Comparison of ENCODE assay signal across 14 cellular contexts in the genomic region with DNA sequence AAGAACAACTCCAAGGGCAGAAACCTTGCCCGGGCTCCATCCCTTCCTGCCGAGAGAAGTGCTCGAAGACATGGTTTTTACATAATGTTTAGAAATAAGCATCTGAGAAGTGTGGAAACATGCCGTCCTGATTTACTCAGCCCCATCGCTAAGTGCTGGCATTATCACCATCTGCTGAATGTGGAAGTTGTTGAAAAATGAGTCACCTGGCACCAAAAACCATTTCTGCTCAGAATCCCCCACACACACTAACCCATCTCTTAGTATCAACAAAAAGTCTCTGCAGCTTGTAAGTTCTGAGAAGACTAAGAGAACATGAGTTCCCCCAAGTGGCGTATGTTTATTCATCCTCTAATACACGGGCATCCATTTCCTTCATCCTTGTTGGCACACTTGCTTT. TPM values are rescaled to one million over a fixed set of nuclear protein-coding genes. Genes with fewer than 3 reads are reported as not detected.
DNase-seq lines count a peak whose midpoint lies in the region; ATAC-seq lines count a peak whose summit lies in the region.
"Had no signal": no experiment of that assay in that cellular context is flagged by ENCODE, and none has a peak within 500 bp of the region (broad histone marks: within the 10 kb centered on the region; RNA-seq: fewer than 3 reads in every experiment).

No MANE protein-coding gene starts in this region.

- DNase-seq in A172 (ENCODE audit: low spot score) (peak; percentile 86), HS-5 (ENCODE audit: low read depth) (peak; percentile 36), astrocyte of the hippocampus (ENCODE audit: low read depth, low spot score) (peak; percentile 83), inferior parietal cortex (ENCODE audit: extremely low spot score) (peak; percentile 52), NCI-H146 (lab: John Stamatoyannopoulos, UW) (no peak)
- DNase-seq: activated CD4-positive, alpha-beta T cell treated with anti-CD3 and anti-CD28 coated beads, Interleukin-2, amount 50 U/mL, for 48 hours; activated naive CD8-positive, alpha-beta T cell treated with anti-CD3 and anti-CD28 coated beads, Interleukin-2, amount 10 ng/mL, durations not matched to agents 7 days and 5 days; endodermal cell; NCI-H524; stimulated activated CD4-positive, alpha-beta T cell treated with anti-CD3 and anti-CD28 coated beads, Interleukin-15, amount 100 ng/mL, for 24 hours had no signal

- ATAC-seq in GM19452 (IDR thresholded peaks at IDR 0.05; ENCODE audit: unreplicated experiment) (no peak), GM18870 (IDR thresholded peaks at IDR 0.05; ENCODE audit: unreplicated experiment) (no peak), HG02885 (IDR thresholded peaks at IDR 0.05; ENCODE audit: poor library complexity, unreplicated experiment) (no peak)
- ATAC-seq: stimulated activated memory B cell treated with anti-CD40 and anti-IgM and Interleukin-4, amounts not matched to agents 10 μg/mL and 1 μg/mL and 100 μg/mL, for 72 hours had no signal

RNA-seq across cellular contexts. Expression of gene ARL8B, which starts 51.0 kb away (rescaled TPM):
- total RNA-seq in A172 (2014; rRNA removed; shearing (Covaris generic)), result 72.2 and 72.5 TPM in 2 replicates
